Comparison of ENCODE assay signal across 8 cellular contexts in the genomic region with DNA sequence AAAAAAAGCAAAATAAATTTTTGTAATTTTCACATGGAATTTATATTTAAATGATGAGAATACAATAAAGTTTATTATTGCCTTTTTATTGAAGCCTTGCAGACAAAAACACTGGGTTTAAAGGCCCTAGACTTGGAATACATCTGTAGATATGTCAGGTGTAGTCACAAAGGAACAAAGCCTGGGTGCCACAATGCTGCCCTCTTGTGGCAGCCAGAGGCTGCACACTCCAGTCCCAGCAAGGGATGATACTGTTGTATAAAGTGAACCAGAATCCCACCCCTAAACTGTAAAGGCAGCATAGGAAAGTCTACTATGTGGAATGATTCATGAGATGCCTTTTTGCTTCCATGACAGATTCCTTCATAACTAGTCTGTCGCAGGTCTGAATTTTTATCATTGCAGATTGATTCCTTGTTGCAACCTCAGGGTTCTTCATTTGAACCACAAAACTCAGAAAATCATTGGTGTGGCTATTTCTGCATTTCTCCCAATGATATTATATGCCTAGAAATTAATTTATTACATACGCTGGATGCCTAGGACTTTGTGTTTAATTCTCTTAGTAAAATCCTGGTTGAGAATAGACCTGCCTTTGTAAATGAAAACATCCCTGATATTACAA. TPM values are rescaled to one million over a fixed set of nuclear protein-coding genes. Genes with fewer than 3 reads are reported as not detected.
DNase-seq lines count a peak whose midpoint lies in the region; ATAC-seq and TF ChIP-seq lines count a peak whose summit lies in the region.

No MANE protein-coding gene starts in this region.

- peaks cover 0 to 5% of the 10 kb centered on the region in 2 experiments for H3K4me1 ChIP-seq in neutrophil (ENCODE audit: control insufficient read depth in 1 of 2, insufficient read depth in 1 of 2, low read depth in 1 of 2, low read length in 1 of 2)
- H3K4me1 ChIP-seq in suprapubic skin = no peaks in the 10 kb centered on the region

- ATAC-seq in GM19467 (IDR thresholded peaks at IDR 0.05; ENCODE audit: unreplicated experiment) (peak; percentile 95), HG03575 (IDR thresholded peaks at IDR 0.05; ENCODE audit: extremely low read depth, insufficient number of reproducible peaks, low FRiP score, unreplicated experiment) (peak; percentile 82)

- peak; percentile 82 for DNase-seq in D341Med (ENCODE audit: low spot score)
- peak; percentile 87 for DNase-seq in OCI-M1 (lab: John Stamatoyannopoulos, UW)
- DNase-seq in activated T-cell treated with anti-CD3 and anti-CD28 coated beads, Interleukin-2, amount 50 U/mL, for 1 hour = peak; percentile 68
- peak; percentile 54 for DNase-seq in fibroblast of peridontal ligament (ENCODE audit: extremely low read depth)
- no peak for DNase-seq in suprapubic skin (ENCODE audit: low spot score in 2 of 2)

- TF ChIP-seq EP300 in suprapubic skin (IDR thresholded peaks at IDR 0.05) = no peak

- no peak overlapping the region for H3K27ac ChIP-seq in neutrophil
- no peak overlapping the region for H3K27ac ChIP-seq in suprapubic skin

- H3K36me3 ChIP-seq in neutrophil = no peaks in the 10 kb centered on the region
- no peaks in the 10 kb centered on the region for H3K36me3 ChIP-seq in suprapubic skin

- TF ChIP-seq CTCF in neutrophil (IDR thresholded peaks at IDR 0.05) (peak; percentile 91), suprapubic skin (IDR thresholded peaks at IDR 0.05) (peak; percentile 73 to 96)

- no peaks in the 10 kb centered on the region for H3K9me3 ChIP-seq in neutrophil
- H3K9me3 ChIP-seq in suprapubic skin = no peaks in the 10 kb centered on the region

- H3K27me3 ChIP-seq in neutrophil = no peaks in the 10 kb centered on the region
- no peaks in the 10 kb centered on the region for H3K27me3 ChIP-seq in suprapubic skin

- TF ChIP-seq POLR2A in suprapubic skin (IDR thresholded peaks at IDR 0.05) = no peak

- no peak overlapping the region for H3K4me3 ChIP-seq in neutrophil (ENCODE audit: low read depth in 1 of 2, low read length in 1 of 2)
- no peak overlapping the region for H3K4me3 ChIP-seq in suprapubic skin

- WGBS in suprapubic skin = 54% methylated on average over 2 of the region's 2 CpGs

RNA-seq across cellular contexts. Expression of a gene that starts 37.0 kb away (rescaled TPM):
- under 1 TPM in 2 of 4 donors, not detected in 2; 0.26 to 0.49 TPM for total RNA-seq in suprapubic skin

RNA-seq across cellular contexts. Expression of a gene that starts 53.7 kb away (rescaled TPM):
- total RNA-seq in suprapubic skin = 10 to 100 TPM; 40.8 to 64.7 (median 45.5) TPM

Comparison
In these comparisons a context has a peak if more than half of its experiments do, and no peak if none do; other contexts are left out.
1. DNase-seq: peak in D341Med (single experiment), OCI-M1 (single experiment), activated T-cell treated with anti-CD3 and anti-CD28 coated beads, Interleukin-2, amount 50 U/mL, for 1 hour (single experiment) and fibroblast of peridontal ligament (single experiment); none in suprapubic skin (0 of 2).